In genomic region chr10:17954856-17955255, GRCh38 we compare ENCODE assay signal across 19 cellular contexts. TPM values are rescaled to one million over a fixed set of nuclear protein-coding genes. Genes with fewer than 3 reads are reported as not detected.
DNase-seq lines count a peak whose midpoint lies in the region; ATAC-seq and TF ChIP-seq lines count a peak whose summit lies in the region.
"Had no signal": no experiment of that assay in that cellular context is flagged by ENCODE, and none has a peak within 500 bp of the region (broad histone marks: within the 10 kb centered on the region; RNA-seq: fewer than 3 reads in every experiment).

No MANE protein-coding gene starts in this region.

- no peak overlapping the region for H3K27ac ChIP-seq in GM23248

- H3K9me3 Mint-ChIP-seq in stimulated activated naive CD8-positive, alpha-beta T cell treated with anti-CD3 and anti-CD28 coated beads, Interleukin-15, amount 100 ng/mL, for 72 hours, result peaks cover 3 to 7% of the 10 kb centered on the region in 2 donors

- in situ Hi-C loops in GM23248 (cut with MboI), result no loop called here

- no peak for TF ChIP-seq CTCF in fibroblast of the aortic adventitia (IDR thresholded peaks at IDR 0.05; ENCODE audit: insufficient read depth, low read length)

- no peak overlapping the region for H3K4me3 Mint-ChIP-seq in stimulated activated naive CD8-positive, alpha-beta T cell treated with anti-CD3 and anti-CD28 coated beads, Interleukin-15, amount 100 ng/mL, for 72 hours
- H3K4me3 Mint-ChIP-seq: CD8-positive, alpha-beta T cell had no signal

- DNase-seq in AG20443 (ENCODE audit: low spot score) (peak; percentile 17), GM23248 (peak; percentile 73), fibroblast of the aortic adventitia (ENCODE audit: low read depth) (peak; percentile 13), renal cortical epithelial cell (ENCODE audit: low read depth) (peak; percentile 1), NCI-H69 (lab: John Stamatoyannopoulos, UW) (no peak)
- no peak for DNase-seq in stimulated activated naive CD8-positive, alpha-beta T cell treated with anti-CD3 and anti-CD28 coated beads, Interleukin-15, amount 100 ng/mL, for 72 hours
- DNase-seq: Calu3; CD8-positive, alpha-beta T cell; HCEC 1CT; NCI-H1105; NCI-H2081; NCI-H510A; NCI-H774; SHP77 treated with DMSO at 0.1 percent for 48 hours; SK-N-SH had no signal

- no peaks in the 10 kb centered on the region for H3K36me3 ChIP-seq in GM23248 (ENCODE audit: low read depth)

- peaks cover 23% of the 10 kb centered on the region for H3F3A ChIP-seq in GM23248 (ENCODE audit: insufficient read depth)

- no peaks in the 10 kb centered on the region for H4K20me1 ChIP-seq in GM23248 (ENCODE audit: insufficient read depth)

- H3K9me2 ChIP-seq in GM23248 (ENCODE audit: insufficient read depth), result no peaks in the 10 kb centered on the region
- H3K9me2 ChIP-seq: SK-N-SH had no signal

- H3K4me1 Mint-ChIP-seq in stimulated activated naive CD8-positive, alpha-beta T cell treated with anti-CD3 and anti-CD28 coated beads, Interleukin-15, amount 100 ng/mL, for 72 hours, result no peaks in the 10 kb centered on the region

- no peak overlapping the region for H3K4me3 ChIP-seq in GM23248
- H3K4me3 ChIP-seq in fibroblast of the aortic adventitia (ENCODE audit: low read depth, low read length), result no peak overlapping the region

- peaks cover 27% of the 10 kb centered on the region for H3K4me1 ChIP-seq in GM23248 (ENCODE audit: insufficient read depth)

- H3K79me2 ChIP-seq in GM23248 (ENCODE audit: insufficient read depth), result no peaks in the 10 kb centered on the region

- H3K9me3 ChIP-seq in GM23248 (ENCODE audit: low read depth), result no peaks in the 10 kb centered on the region
- H3K9me3 ChIP-seq: SK-N-SH had no signal

- peak overlapping the region; percentile 23 for H3K4me2 ChIP-seq in GM23248 (ENCODE audit: unreplicated experiment)
- H3K4me2 ChIP-seq: SK-N-SH had no signal

- no peak for ATAC-seq in stimulated activated naive CD8-positive, alpha-beta T cell treated with anti-CD3 and anti-CD28 coated beads, Interleukin-15, amount 100 ng/mL, for 72 hours
- ATAC-seq in GM21825 (IDR thresholded peaks at IDR 0.05; ENCODE audit: unreplicated experiment), result no peak
- no peak for ATAC-seq in HG03097 (IDR thresholded peaks at IDR 0.05; ENCODE audit: low FRiP score, unreplicated experiment)
- ATAC-seq: CD8-positive, alpha-beta T cell had no signal

- no peak overlapping the region for H3K9ac ChIP-seq in GM23248
- H3K9ac ChIP-seq: SK-N-SH had no signal

- H3K27ac Mint-ChIP-seq in stimulated activated naive CD8-positive, alpha-beta T cell treated with anti-CD3 and anti-CD28 coated beads, Interleukin-15, amount 100 ng/mL, for 72 hours, result no peak overlapping the region
- H3K27ac Mint-ChIP-seq: CD8-positive, alpha-beta T cell had no signal

- H3K27me3 Mint-ChIP-seq in stimulated activated naive CD8-positive, alpha-beta T cell treated with anti-CD3 and anti-CD28 coated beads, Interleukin-15, amount 100 ng/mL, for 72 hours, result no peaks in the 10 kb centered on the region

- H2AFZ ChIP-seq in GM23248, result no peak overlapping the region

- no peaks in the 10 kb centered on the region for H3K27me3 ChIP-seq in GM23248 (replicated peaks; ENCODE audit: insufficient read depth)

- 26 to 39% methylated on average over 2 of the region's 2 CpGs for WGBS in GM23248 (ENCODE audit: low coverage in 1 of 2, low lambda C conversion rate in 2 of 2, missing lambda C conversion rate in 2 of 2), 2 experiments

RNA-seq across cellular contexts. Expression of gene SLC39A12, which starts 3.1 kb away (rescaled TPM):
- total RNA-seq in GM23248 (2014; rRNA removed; shearing (Covaris generic)), result not detected in 2 replicates
- polyA plus RNA-seq in GM23248 (2016; fragmentation: Nextera tagmentation; extraction: Ambion mirVana), result not detected in 2 replicates
- total RNA-seq in fibroblast of the aortic adventitia (ENCODE audit: low replicate concordance) (not detected in 2 replicates), renal cortical epithelial cell (not detected in 2 replicates)
- total RNA-seq: Calu3; CD8-positive, alpha-beta T cell; RPMI7951 had no signal
- polyA plus RNA-seq: BJ, SK-N-SH had no signal

Comparison
In these comparisons a context has a peak if more than half of its experiments do, and no peak if none do; other contexts are left out.
1. DNase-seq: peak in AG20443 (single experiment), GM23248 (single experiment), fibroblast of the aortic adventitia (single experiment) and renal cortical epithelial cell (single experiment); none in stimulated activated naive CD8-positive, alpha-beta T cell treated with anti-CD3 and anti-CD28 coated beads, Interleukin-15, amount 100 ng/mL, for 72 hours (0 of 2) and NCI-H69 (single experiment).